In the genomic region with DNA sequence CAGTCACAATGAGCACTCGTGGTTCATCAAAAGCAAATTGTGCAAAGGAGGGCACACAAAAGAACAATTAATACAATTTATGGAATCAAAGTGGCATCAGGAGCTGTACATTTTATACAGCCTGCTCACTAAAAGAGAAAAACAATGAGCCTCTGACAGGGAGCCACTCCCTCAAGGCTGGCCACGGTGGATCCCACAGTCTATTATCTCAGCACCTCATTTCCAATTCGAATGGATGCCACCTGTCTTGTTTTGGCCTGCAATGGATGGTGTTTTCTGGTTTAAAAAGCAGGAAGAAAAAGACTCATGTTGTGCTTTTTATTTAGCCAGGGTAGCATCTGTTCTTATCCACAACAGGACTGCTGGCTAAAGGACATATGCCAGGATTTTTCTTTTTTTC, we compare ENCODE assay signal across 14 cellular contexts.
"Had no signal": no experiment of that assay in that cellular context is flagged by ENCODE, and none has a peak within 500 bp of the region (broad histone marks: within the 10 kb centered on the region; RNA-seq: fewer than 3 reads in every experiment).

No MANE protein-coding gene starts in this region.

- H3K4me3 ChIP-seq: colonic mucosa, lung, tibial artery had no signal

- H3K9me3 ChIP-seq: colonic mucosa, tibial artery had no signal

- DNase-seq: activated CD4-positive, alpha-beta memory T cell treated with anti-CD3 and anti-CD28 coated beads for 36 hours; activated CD4-positive, alpha-beta T cell treated with anti-CD3 and anti-CD28 coated beads for 36 hours; activated naive CD4-positive, alpha-beta T cell treated with anti-CD3 and anti-CD28 coated beads, Interleukin-2, amount 50 U/mL, for 16 hours; activated T-cell treated with anti-CD3 and anti-CD28 coated beads, Interleukin-2, amount 50 U/mL, for 24 hours; colonic mucosa; foreskin fibroblast; head of caudate nucleus; immature natural killer cell; midbrain; naive thymus-derived CD4-positive, alpha-beta T cell; stimulated activated CD4-positive, alpha-beta T cell treated with anti-CD3 and anti-CD28 coated beads, Interleukin-1b, Interleukin-23, amount 100 ng/mL, for 48 hours; tibial artery had no signal

- ATAC-seq: activated CD4-positive, alpha-beta T cell treated with anti-CD3 and anti-CD28 coated beads for 36 hours; naive thymus-derived CD4-positive, alpha-beta T cell had no signal

- H3K27ac ChIP-seq: colonic mucosa, parathyroid adenoma, tibial artery had no signal

- H3K36me3 ChIP-seq: colonic mucosa, tibial artery had no signal

- H3K4me1 ChIP-seq: colonic mucosa had no signal

- H3K27me3 ChIP-seq: colonic mucosa, tibial artery had no signal
